Comparison of ENCODE assay signal across 16 cellular contexts in genomic region chr10:52318136-52318810, GRCh38. TPM values are rescaled to one million over a fixed set of nuclear protein-coding genes. Genes with fewer than 3 reads are reported as not detected.
DNase-seq lines count a peak whose midpoint lies in the region; ATAC-seq and TF ChIP-seq lines count a peak whose summit lies in the region.
"Had no signal": no experiment of that assay in that cellular context is flagged by ENCODE, and none has a peak within 500 bp of the region (broad histone marks: within the 10 kb centered on the region; RNA-seq: fewer than 3 reads in every experiment).

No MANE protein-coding gene starts in this region.

- peaks cover 60% of the 10 kb centered on the region for H3K4me1 Mint-ChIP-seq in osteocyte (ENCODE audit: unreplicated experiment)
- H3K4me1 Mint-ChIP-seq in GM23338 = peaks cover 8% of the 10 kb centered on the region

- intact Hi-C loops in testis (cut with DNase I; ENCODE audit: low total_unique reads) = loop anchor here (10.0 kb wide), 1 partner anchor 167 kb away; no protein-coding TSS in a partner anchor

- DNase-seq in ELR (ENCODE audit: low read depth) (peak; percentile 74), SJSA1 (ENCODE audit: low read depth in 1 of 2, low spot score in 2 of 2) (peak; percentile 51 to 77), fibroblast of the aortic adventitia (ENCODE audit: low read depth) (peak; percentile 58), osteocyte (ENCODE audit: extremely low spot score, unreplicated experiment) (no peak), testis (no peak), SHP77 treated with DMSO at 0.1 percent for 48 hours (lab: John Stamatoyannopoulos, UW) (no peak), GM23338 (ENCODE audit: low spot score) (no peak), NCI-H2081 treated with DMSO at 0.1 percent for 48 hours (lab: John Stamatoyannopoulos, UW) (no peak)
- DNase-seq: activated CD8-positive, alpha-beta memory T cell treated with anti-CD3 and anti-CD28 coated beads, Interleukin-2, amount 50 U/mL, for 48 hours; activated naive CD8-positive, alpha-beta T cell treated with anti-CD3 and anti-CD28 coated beads, Interleukin-2, amount 10 ng/mL, durations not matched to agents 7 days and 5 days; dorsolateral prefrontal cortex; GOT3; hippocampal formation; NCI-H187 treated with DMSO at 0.1 percent for 48 hours had no signal

- no peaks in the 10 kb centered on the region for H3K9me2 ChIP-seq in GM23338 (ENCODE audit: insufficient read depth)

- H3K4me3 Mint-ChIP-seq in osteocyte (ENCODE audit: unreplicated experiment) (peak overlapping the region; percentile 56), GM23338 (no peak overlapping the region)
- H3K4me3 Mint-ChIP-seq: activated naive CD8-positive, alpha-beta T cell treated with anti-CD3 and anti-CD28 coated beads, Interleukin-2, amount 10 ng/mL, durations not matched to agents 7 days and 5 days; IgD-negative memory B cell; WTC11 had no signal

- no peaks in the 10 kb centered on the region for H3K27me3 Mint-ChIP-seq in osteocyte (ENCODE audit: unreplicated experiment)
- H3K27me3 Mint-ChIP-seq in GM23338 (ENCODE audit: insufficient read depth, low read depth, poor library complexity) = peaks cover 34% of the 10 kb centered on the region

- no peak overlapping the region for H3K4me2 ChIP-seq in GM23338

- no peaks in the 10 kb centered on the region for H3F3A ChIP-seq in GM23338 (replicated peaks; ENCODE audit: low read depth)

- H3K9me3 Mint-ChIP-seq in osteocyte (ENCODE audit: unreplicated experiment) (no peaks in the 10 kb centered on the region), GM23338 (no peaks in the 10 kb centered on the region)
- H3K9me3 Mint-ChIP-seq: IgD-negative memory B cell, WTC11 had no signal

- H4K20me1 ChIP-seq in GM23338 (replicated peaks; ENCODE audit: insufficient read depth) = 0 out of 2 replicates have a peak, but pooled peaks cover 4% of the 10 kb centered on the region

- 88 to 90% methylated on average over 5 of the region's 5 CpGs for WGBS in testis, 2 donors

- H3K27me3 ChIP-seq in SJSA1 (replicated peaks) = no peaks in the 10 kb centered on the region
- no peaks in the 10 kb centered on the region for H3K27me3 ChIP-seq in testis
- H3K27me3 ChIP-seq in GM23338 (ENCODE audit: insufficient read depth) = peaks cover 48% of the 10 kb centered on the region

- peaks cover 20% of the 10 kb centered on the region for H3K36me3 ChIP-seq in SJSA1
- H3K36me3 ChIP-seq in testis (ENCODE audit: low read depth, missing control alignments) = no peaks in the 10 kb centered on the region
- H3K36me3 ChIP-seq in GM23338 (ENCODE audit: insufficient read depth) = no peaks in the 10 kb centered on the region

- TF ChIP-seq CTCF in fibroblast of the aortic adventitia (IDR thresholded peaks at IDR 0.05; ENCODE audit: insufficient read depth, low read length) = no peak
- TF ChIP-seq CTCF in osteocyte (IDR thresholded peaks at IDR 0.05) = no peak
- no peak for TF ChIP-seq CTCF in testis (IDR thresholded peaks at IDR 0.05)
- no peak for TF ChIP-seq CTCF in GM23338 (conservative IDR thresholded peaks at IDR 0.05; ENCODE audit: low read depth in 2 of 2)

- H3K9me3 ChIP-seq in SJSA1 (replicated peaks) (no peaks in the 10 kb centered on the region), testis (no peaks in the 10 kb centered on the region)

- H3K27ac Mint-ChIP-seq in osteocyte (ENCODE audit: unreplicated experiment) = peak overlapping the region; percentile 87
- no peak overlapping the region for H3K27ac Mint-ChIP-seq in GM23338
- H3K27ac Mint-ChIP-seq: activated naive CD8-positive, alpha-beta T cell treated with anti-CD3 and anti-CD28 coated beads, Interleukin-2, amount 10 ng/mL, durations not matched to agents 7 days and 5 days; WTC11 had no signal

- H3K36me3 Mint-ChIP-seq in osteocyte (ENCODE audit: unreplicated experiment) (no peaks in the 10 kb centered on the region), GM23338 (ENCODE audit: low read depth) (no peaks in the 10 kb centered on the region)
- H3K36me3 Mint-ChIP-seq: activated naive CD8-positive, alpha-beta T cell treated with anti-CD3 and anti-CD28 coated beads, Interleukin-2, amount 10 ng/mL, durations not matched to agents 7 days and 5 days; IgD-negative memory B cell; WTC11 had no signal

- TF ChIP-seq POLR2A in testis (IDR thresholded peaks at IDR 0.05) = no peak

- H3K4me1 ChIP-seq in SJSA1 (replicated peaks) (peaks cover 51% of the 10 kb centered on the region), testis (peaks cover 9% of the 10 kb centered on the region), GM23338 (ENCODE audit: insufficient read depth) (peaks cover 4% of the 10 kb centered on the region; the same call in 1 of the 2 replicates)

- no peak for ATAC-seq in GM23338
- ATAC-seq: WTC11 had no signal

- H3K27ac ChIP-seq in SJSA1 = peak overlapping the region; percentile 97
- no peak overlapping the region for H3K27ac ChIP-seq in testis
- H3K27ac ChIP-seq in GM23338 (ENCODE audit: low read depth) = no peak overlapping the region
- H3K27ac ChIP-seq: dorsolateral prefrontal cortex had no signal

- no peak overlapping the region for H2AFZ ChIP-seq in GM23338

- no peak overlapping the region for H3K4me3 ChIP-seq in SJSA1
- H3K4me3 ChIP-seq in fibroblast of the aortic adventitia (ENCODE audit: low read depth, low read length) = no peak overlapping the region
- H3K4me3 ChIP-seq in testis = no peak overlapping the region
- H3K4me3 ChIP-seq in GM23338 = no peak overlapping the region
- H3K4me3 ChIP-seq: dorsolateral prefrontal cortex had no signal

- H3K79me2 ChIP-seq in GM23338 (replicated peaks; ENCODE audit: insufficient read depth) = no peaks in the 10 kb centered on the region

TF ChIP-seq in GM23338, 12 proteins besides CTCF, POLR2A, EP300 and RAD21 (continues in another document):
- TF ChIP-seq JUNB (IDR thresholded peaks at IDR 0.05; ENCODE audit: unreplicated experiment) = no peak
- TF ChIP-seq EZH2 (IDR thresholded peaks at IDR 0.05; ENCODE audit: low read depth, unreplicated experiment) = no peak
- no peak for TF ChIP-seq NANOG (IDR thresholded peaks at IDR 0.05; ENCODE audit: borderline replicate concordance)
- TF ChIP-seq ZNF114 (CRISPR knock-in tag; IDR thresholded peaks at IDR 0.05) = no peak
- TF ChIP-seq STAT1 (IDR thresholded peaks at IDR 0.05; ENCODE audit: unreplicated experiment) = no peak
- no peak for TF ChIP-seq ZNF331 (CRISPR knock-in tag; IDR thresholded peaks at IDR 0.05; ENCODE audit: low read depth)
- no peak for TF ChIP-seq POLR2AphosphoS5 (IDR thresholded peaks at IDR 0.05; ENCODE audit: low read depth)
- TF ChIP-seq, protein P1, sequence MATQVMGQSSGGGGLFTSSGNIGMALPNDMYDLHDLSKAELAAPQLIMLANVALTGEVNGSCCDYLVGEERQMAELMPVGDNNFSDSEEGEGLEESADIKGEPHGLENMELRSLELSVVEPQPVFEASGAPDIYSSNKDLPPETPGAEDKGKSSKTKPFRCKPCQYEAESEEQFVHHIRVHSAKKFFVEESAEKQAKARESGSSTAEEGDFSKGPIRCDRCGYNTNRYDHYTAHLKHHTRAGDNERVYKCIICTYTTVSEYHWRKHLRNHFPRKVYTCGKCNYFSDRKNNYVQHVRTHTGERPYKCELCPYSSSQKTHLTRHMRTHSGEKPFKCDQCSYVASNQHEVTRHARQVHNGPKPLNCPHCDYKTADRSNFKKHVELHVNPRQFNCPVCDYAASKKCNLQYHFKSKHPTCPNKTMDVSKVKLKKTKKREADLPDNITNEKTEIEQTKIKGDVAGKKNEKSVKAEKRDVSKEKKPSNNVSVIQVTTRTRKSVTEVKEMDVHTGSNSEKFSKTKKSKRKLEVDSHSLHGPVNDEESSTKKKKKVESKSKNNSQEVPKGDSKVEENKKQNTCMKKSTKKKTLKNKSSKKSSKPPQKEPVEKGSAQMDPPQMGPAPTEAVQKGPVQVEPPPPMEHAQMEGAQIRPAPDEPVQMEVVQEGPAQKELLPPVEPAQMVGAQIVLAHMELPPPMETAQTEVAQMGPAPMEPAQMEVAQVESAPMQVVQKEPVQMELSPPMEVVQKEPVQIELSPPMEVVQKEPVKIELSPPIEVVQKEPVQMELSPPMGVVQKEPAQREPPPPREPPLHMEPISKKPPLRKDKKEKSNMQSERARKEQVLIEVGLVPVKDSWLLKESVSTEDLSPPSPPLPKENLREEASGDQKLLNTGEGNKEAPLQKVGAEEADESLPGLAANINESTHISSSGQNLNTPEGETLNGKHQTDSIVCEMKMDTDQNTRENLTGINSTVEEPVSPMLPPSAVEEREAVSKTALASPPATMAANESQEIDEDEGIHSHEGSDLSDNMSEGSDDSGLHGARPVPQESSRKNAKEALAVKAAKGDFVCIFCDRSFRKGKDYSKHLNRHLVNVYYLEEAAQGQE (IDR thresholded peaks at IDR 0.05; ENCODE audit: unreplicated experiment) = no peak

RNA-seq across cellular contexts. Expression of gene DKK1, which starts 4.2 kb away (rescaled TPM):
- total RNA-seq in SJSA1 (2014; rRNA removed; shearing (Covaris generic)) = 29.7 and 46.2 TPM in 2 replicates
- total RNA-seq in fibroblast of the aortic adventitia (ENCODE audit: low replicate concordance) (51.7 and 123 TPM in 2 replicates), osteocyte (23.9 and 27.8 TPM in 2 replicates), testis (1 to 10 TPM; 1.5 to 4.1 TPM)
- polyA plus RNA-seq in testis (ENCODE audit: insufficient read depth, low read depth, low replicate concordance) (0.69 TPM), GM23338 (2016; fragmentation: Nextera tagmentation; extraction: Ambion mirVana) (0.17 and 0.45 TPM in 2 replicates)
- not detected in 2 replicates for total RNA-seq in GM23338 (2014; rRNA removed; shearing (Covaris generic))
- total RNA-seq: activated naive CD8-positive, alpha-beta T cell treated with anti-CD3 and anti-CD28 coated beads, Interleukin-2, amount 10 ng/mL, durations not matched to agents 7 days and 5 days had no signal
- polyA plus RNA-seq: IgD-negative memory B cell had no signal

Comparison
In these comparisons a context has a peak if more than half of its experiments do, and no peak if none do; other contexts are left out.
1. DNase-seq: peak in ELR (single experiment), SJSA1 (2 of 2) and fibroblast of the aortic adventitia (single experiment); none in osteocyte (single experiment), testis (single experiment), SHP77 treated with DMSO at 0.1 percent for 48 hours (single experiment), GM23338 (single experiment) and NCI-H2081 treated with DMSO at 0.1 percent for 48 hours (single experiment).